18 cellular contexts compared by ENCODE assay signal in the genomic region with DNA sequence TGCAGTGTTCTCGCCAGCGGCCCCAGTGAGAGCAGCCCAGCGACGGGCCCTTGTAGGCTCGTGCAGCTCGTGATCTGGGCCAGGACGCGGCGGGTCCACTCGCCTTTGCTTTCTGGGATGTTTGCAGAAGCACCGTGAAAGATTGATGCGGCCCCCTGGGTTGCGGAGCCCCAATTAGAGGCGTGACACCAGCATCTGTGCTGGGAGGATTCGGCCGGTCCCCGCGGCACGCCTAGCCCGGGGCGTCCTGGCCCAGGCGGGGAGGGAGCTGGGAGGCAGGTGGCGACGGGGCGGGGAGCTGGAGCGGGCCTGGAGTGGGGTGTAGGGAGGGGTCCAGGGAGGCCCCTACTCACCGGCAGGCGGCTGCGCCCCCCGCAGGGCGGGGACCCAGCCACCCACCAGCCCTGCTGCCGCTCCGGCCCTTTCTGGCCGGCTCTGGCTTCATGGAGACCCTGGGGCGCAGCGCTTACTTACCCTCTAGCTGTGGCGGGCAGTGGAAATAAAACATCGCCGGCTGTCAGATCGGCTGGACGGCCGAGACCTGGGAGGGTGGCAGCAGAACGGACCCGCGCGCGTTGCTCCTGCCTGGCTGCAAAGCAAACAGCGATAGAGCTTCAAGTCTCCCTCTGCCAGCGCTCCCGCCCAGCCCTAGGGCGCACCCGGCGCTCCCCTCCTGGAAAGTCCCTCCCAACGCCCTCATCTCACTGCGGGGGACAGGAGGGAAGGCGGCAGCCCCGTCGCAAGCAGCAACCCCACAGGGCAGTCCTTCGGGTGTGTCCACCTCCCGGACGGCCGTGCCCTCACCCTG. TPM values are rescaled to one million over a fixed set of nuclear protein-coding genes. Genes with fewer than 3 reads are reported as not detected.
DNase-seq lines count a peak whose midpoint lies in the region; ATAC-seq and TF ChIP-seq lines count a peak whose summit lies in the region.
"Had no signal": no experiment of that assay in that cellular context is flagged by ENCODE, and none has a peak within 500 bp of the region (broad histone marks: within the 10 kb centered on the region; RNA-seq: fewer than 3 reads in every experiment).

No MANE protein-coding gene starts in this region.

- H4K20me1 ChIP-seq in PC-9 (ENCODE audit: insufficient read depth) = no peaks in the 10 kb centered on the region

- H3F3A ChIP-seq in PC-9 (ENCODE audit: insufficient read depth, low read depth) = no peaks in the 10 kb centered on the region

- H3K9me3 ChIP-seq in adipocyte (ENCODE audit: control insufficient read depth, low read length) = peaks cover 4% of the 10 kb centered on the region
- no peaks in the 10 kb centered on the region for H3K9me3 ChIP-seq in PC-9 (ENCODE audit: insufficient read depth, low read depth)
- H3K9me3 ChIP-seq: neutrophil had no signal

- H3K4me3 Mint-ChIP-seq in stimulated activated naive CD8-positive, alpha-beta T cell treated with anti-CD3 and anti-CD28 coated beads, Interleukin-15, amount 100 ng/mL, for 72 hours = peak overlapping the region in 1 of 2 donors; percentile 39
- H3K4me3 Mint-ChIP-seq in HFFc6 = no peak overlapping the region

- no peaks in the 10 kb centered on the region for H3K9me3 Mint-ChIP-seq in stimulated activated naive CD8-positive, alpha-beta T cell treated with anti-CD3 and anti-CD28 coated beads, Interleukin-15, amount 100 ng/mL, for 72 hours
- no peaks in the 10 kb centered on the region for H3K9me3 Mint-ChIP-seq in HFFc6
- H3K9me3 Mint-ChIP-seq: activated naive CD4-positive, alpha-beta T cell treated with anti-CD3 and anti-CD28 coated beads, Interleukin-2, amount 50 U/mL, for 72 hours had no signal

- no peaks in the 10 kb centered on the region for H3K36me3 Mint-ChIP-seq in HFFc6 (ENCODE audit: low read depth)

- BruUV-seq in PC-9 (replicated peaks; lab: Mats Ljungman, UMichigan) = no TSS peak

- peaks cover 22% of the 10 kb centered on the region for H3K4me1 Mint-ChIP-seq in stimulated activated naive CD8-positive, alpha-beta T cell treated with anti-CD3 and anti-CD28 coated beads, Interleukin-15, amount 100 ng/mL, for 72 hours
- peaks cover 6% of the 10 kb centered on the region for H3K4me1 Mint-ChIP-seq in HFFc6 (ENCODE audit: low read depth)

- H3K36me3 ChIP-seq in adipocyte (ENCODE audit: control insufficient read depth, insufficient read depth, low read length, severe bottlenecking) = no peaks in the 10 kb centered on the region
- no peaks in the 10 kb centered on the region for H3K36me3 ChIP-seq in PC-9 (ENCODE audit: low read depth)
- H3K36me3 ChIP-seq: neutrophil had no signal

- no peak overlapping the region for H3K4me2 ChIP-seq in PC-9

- DNase-seq in stimulated activated naive CD8-positive, alpha-beta T cell treated with anti-CD3 and anti-CD28 coated beads, Interleukin-15, amount 100 ng/mL, for 72 hours = no peak
- no peak for DNase-seq in stimulated activated naive CD8-positive, alpha-beta T cell treated with anti-CD3 and anti-CD28 coated beads, Interleukin-15, Interleukin-2, amounts not matched to agents 100 U/mL and 50 U/mL, for 24 hours
- DNase-seq in adipocyte (ENCODE audit: low read depth) = peak; percentile 10
- peak; percentile 44 for DNase-seq in left kidney (ENCODE audit: low read depth, low spot score)
- no peak for DNase-seq in HFFc6
- no peak for DNase-seq in PC-9
- DNase-seq: cerebellar nuclear complex; GDM1; Karpas-422; NCI-H2107; stimulated activated CD8-positive, alpha-beta memory T cell treated with anti-CD3 and anti-CD28 coated beads, Interleukin-4, amount 100 ng/mL, for 48 hours had no signal

- CTCF ChIA-PET in PC-9 (lab: Charles Lee) = no interaction called here

- H3K4me3 ChIP-seq in adipocyte (ENCODE audit: low read length) = no peak overlapping the region
- H3K4me3 ChIP-seq in PC-9 = no peak overlapping the region

- POLR2A ChIA-PET in PC-9 (lab: Charles Lee; ENCODE audit: unreplicated experiment) = no interaction called here

- H3K27ac Mint-ChIP-seq in stimulated activated naive CD8-positive, alpha-beta T cell treated with anti-CD3 and anti-CD28 coated beads, Interleukin-15, amount 100 ng/mL, for 72 hours = no peak overlapping the region
- no peak overlapping the region for H3K27ac Mint-ChIP-seq in HFFc6
- H3K27ac Mint-ChIP-seq: activated naive CD4-positive, alpha-beta T cell treated with anti-CD3 and anti-CD28 coated beads, Interleukin-2, amount 50 U/mL, for 72 hours had no signal

- no peaks in the 10 kb centered on the region for H3K9me2 ChIP-seq in PC-9 (ENCODE audit: insufficient read depth)

- peak; percentile 41 for ATAC-seq in stimulated activated naive CD8-positive, alpha-beta T cell treated with anti-CD3 and anti-CD28 coated beads, Interleukin-15, amount 100 ng/mL, for 72 hours
- ATAC-seq in stimulated activated naive CD8-positive, alpha-beta T cell treated with anti-CD3 and anti-CD28 coated beads, Interleukin-15, Interleukin-2, amounts not matched to agents 100 U/mL and 50 U/mL, for 24 hours = no peak
- ATAC-seq in HG03439 (IDR thresholded peaks at IDR 0.05; ENCODE audit: unreplicated experiment) (no peak), GM18861 (IDR thresholded peaks at IDR 0.05; ENCODE audit: unreplicated experiment) (no peak)
- ATAC-seq: activated naive CD4-positive, alpha-beta T cell treated with anti-CD3 and anti-CD28 coated beads, Interleukin-2, amount 50 U/mL, for 72 hours had no signal

- H2AFZ ChIP-seq in PC-9 = no peak overlapping the region

- H3K27me3 Mint-ChIP-seq in stimulated activated naive CD8-positive, alpha-beta T cell treated with anti-CD3 and anti-CD28 coated beads, Interleukin-15, amount 100 ng/mL, for 72 hours = peaks cover 96% of the 10 kb centered on the region
- peaks cover 75% of the 10 kb centered on the region for H3K27me3 Mint-ChIP-seq in HFFc6 (ENCODE audit: insufficient read depth)

- H3K9ac ChIP-seq in adipocyte (ENCODE audit: low read length) = no peak overlapping the region

- intact Hi-C loops in PC-9 (cut with micrococcal nuclease; ENCODE audit: unreplicated experiment) = no loop called here

- TF ChIP-seq CTCF in HFFc6 (IDR thresholded peaks at IDR 0.05) (no peak), PC-9 (conservative IDR thresholded peaks at IDR 0.05) (no peak)

- H3K27me3 ChIP-seq in adipocyte (replicated peaks; ENCODE audit: control insufficient read depth, insufficient read depth, low read length) (peaks cover 92% of the 10 kb centered on the region), PC-9 (ENCODE audit: insufficient read depth, low read depth) (peaks cover 34% of the 10 kb centered on the region)

- H3K79me2 ChIP-seq in PC-9 (ENCODE audit: low read depth) = no peaks in the 10 kb centered on the region

- H3K27ac ChIP-seq in PC-9 = no peak overlapping the region
- H3K27ac ChIP-seq: neutrophil, RWPE1 had no signal

- H3K4me1 ChIP-seq in adipocyte (ENCODE audit: control insufficient read depth, insufficient read depth, low read length) (peaks cover 10% of the 10 kb centered on the region), PC-9 (replicated peaks; ENCODE audit: insufficient read depth) (no peaks in the 10 kb centered on the region)

RNA-seq across cellular contexts. Expression of gene DRGX, which starts 0.8 kb away (rescaled TPM):
- total RNA-seq in HFFc6 (2021; fragmentation: NEBNext Ultra II Directional; extraction: Animal tissue kit (Norgen Biotek cat#: 25700)) = under 1 TPM in 5 of 6 experiments, not detected in 1; 0.10 to 0.35 (median 0.14) TPM
- total RNA-seq in PC-9 (2021) = not detected in 2 replicates
- total RNA-seq: activated CD8-positive, alpha-beta memory T cell treated with anti-CD3 and anti-CD28 coated beads for 36 hours; activated naive CD4-positive, alpha-beta T cell treated with anti-CD3 and anti-CD28 coated beads, Interleukin-2, amount 50 U/mL, for 72 hours; kidney epithelial cell had no signal

Comparison
In these comparisons a context has a peak if more than half of its experiments do, and no peak if none do; other contexts are left out.
1. DNase-seq: peak in adipocyte (single experiment) and left kidney (single experiment); none in stimulated activated naive CD8-positive, alpha-beta T cell treated with anti-CD3 and anti-CD28 coated beads, Interleukin-15, amount 100 ng/mL, for 72 hours (0 of 2), stimulated activated naive CD8-positive, alpha-beta T cell treated with anti-CD3 and anti-CD28 coated beads, Interleukin-15, Interleukin-2, amounts not matched to agents 100 U/mL and 50 U/mL, for 24 hours (single experiment), HFFc6 (single experiment) and PC-9 (0 of 2).